Comparison of ENCODE assay signal across 8 cellular contexts in genomic region chr17:68019675-68020450, GRCh38. TPM values are rescaled to one million over a fixed set of nuclear protein-coding genes. Genes with fewer than 3 reads are reported as not detected.
DNase-seq lines count a peak whose midpoint lies in the region; TF ChIP-seq lines count a peak whose summit lies in the region.

No MANE protein-coding gene starts in this region.

- H3K9me3 ChIP-seq in SJSA1 (replicated peaks): no peaks in the 10 kb centered on the region

- no peaks in the 10 kb centered on the region for H3K36me3 ChIP-seq in SJSA1

- peaks cover 8% of the 10 kb centered on the region for H3K27me3 Mint-ChIP-seq in HFFc6 (ENCODE audit: insufficient read depth)
- H3K27me3 Mint-ChIP-seq in activated naive CD4-positive, alpha-beta T cell treated with anti-CD3 and anti-CD28 coated beads, Interleukin-2, amount 10 ng/mL, durations not matched to agents 7 days and 5 days: peaks cover 33% of the 10 kb centered on the region

- CTCF ChIA-PET in GM10248 (lab: Yijun Ruan, JAX): interaction anchor here (0.8 to 1.7 kb wide), 9 partner anchors 8 to 418 kb away, joined by 3 to 10 read pairs (median 4); partner anchors contain the start of gene KPNA2
- CTCF ChIA-PET in activated naive CD4-positive, alpha-beta T cell treated with anti-CD3 and anti-CD28 coated beads, Interleukin-2, amount 10 ng/mL, durations not matched to agents 7 days and 5 days (lab: Charles Lee): interaction anchor here (0.6 to 1.6 kb wide), 3 partner anchors 8 to 395 kb away, joined by 3 to 6 read pairs (median 4); no protein-coding TSS in a partner anchor

- H3K4me1 ChIP-seq in SJSA1 (replicated peaks): peaks cover 8% of the 10 kb centered on the region

- no peaks in the 10 kb centered on the region for H3K9me3 Mint-ChIP-seq in HFFc6
- no peaks in the 10 kb centered on the region for H3K9me3 Mint-ChIP-seq in activated naive CD4-positive, alpha-beta T cell treated with anti-CD3 and anti-CD28 coated beads, Interleukin-2, amount 10 ng/mL, durations not matched to agents 7 days and 5 days

- peak; percentile 96 for DNase-seq in GM10248 (ENCODE audit: extremely low spot score)
- DNase-seq in HFFc6: peak; percentile 94
- peak; percentile 95 for DNase-seq in MV-4-11 (lab: John Stamatoyannopoulos, UW)
- peak; percentile 97 to 100 for DNase-seq in SJSA1 (ENCODE audit: low read depth in 1 of 2, low spot score in 2 of 2)
- DNase-seq in activated naive CD4-positive, alpha-beta T cell treated with anti-CD3 and anti-CD28 coated beads, Interleukin-2, amount 10 ng/mL, durations not matched to agents 7 days and 5 days: peak; percentile 96
- DNase-seq in germinal center (ENCODE audit: low spot score): peak; percentile 95
- peak; percentile 81 for DNase-seq in non-pigmented ciliary epithelial cell (ENCODE audit: low read depth)
- peak; percentile 99 for DNase-seq in superior temporal gyrus (ENCODE audit: extremely low spot score)

- H3K4me3 Mint-ChIP-seq in HFFc6: peak overlapping the region; percentile 84
- peak overlapping the region; percentile 79 for H3K4me3 Mint-ChIP-seq in activated naive CD4-positive, alpha-beta T cell treated with anti-CD3 and anti-CD28 coated beads, Interleukin-2, amount 10 ng/mL, durations not matched to agents 7 days and 5 days

- H3K36me3 Mint-ChIP-seq in HFFc6 (ENCODE audit: low read depth): no peaks in the 10 kb centered on the region
- H3K36me3 Mint-ChIP-seq in activated naive CD4-positive, alpha-beta T cell treated with anti-CD3 and anti-CD28 coated beads, Interleukin-2, amount 10 ng/mL, durations not matched to agents 7 days and 5 days: no peaks in the 10 kb centered on the region

- H3K27ac ChIP-seq in SJSA1: peak overlapping the region; percentile 31

- H3K27me3 ChIP-seq in SJSA1 (replicated peaks): no peaks in the 10 kb centered on the region

- peak overlapping the region; percentile 59 for H3K27ac Mint-ChIP-seq in HFFc6
- peak overlapping the region; percentile 88 for H3K27ac Mint-ChIP-seq in activated naive CD4-positive, alpha-beta T cell treated with anti-CD3 and anti-CD28 coated beads, Interleukin-2, amount 10 ng/mL, durations not matched to agents 7 days and 5 days

- H3K4me3 ChIP-seq in SJSA1: peak overlapping the region; percentile 39

- POLR2A ChIA-PET in GM10248 (lab: Yijun Ruan, JAX): interaction anchor here (1.1 to 1.2 kb wide), 2 partner anchors 17 to 24 kb away, joined by 3 to 5 read pairs; partner anchors contain the start of gene C17orf58

- TF ChIP-seq CTCF in GM10248 (IDR thresholded peaks at IDR 0.05; ENCODE audit: control extremely low read depth, extremely low read depth, low read depth, missing control alignments) (peak; percentile 17), HFFc6 (IDR thresholded peaks at IDR 0.05) (peak; percentile 78)

- peaks cover 13% of the 10 kb centered on the region for H3K4me1 Mint-ChIP-seq in HFFc6 (ENCODE audit: low read depth)
- peaks cover 19% of the 10 kb centered on the region for H3K4me1 Mint-ChIP-seq in activated naive CD4-positive, alpha-beta T cell treated with anti-CD3 and anti-CD28 coated beads, Interleukin-2, amount 10 ng/mL, durations not matched to agents 7 days and 5 days

RNA-seq across cellular contexts. Expression of gene KPNA2, which starts 15.7 kb away (rescaled TPM):
- total RNA-seq in HFFc6 (2021; fragmentation: NEBNext Ultra II Directional; extraction: Animal tissue kit (Norgen Biotek cat#: 25700)): 100 to 1,000 TPM; 152 to 296 (median 277) TPM
- total RNA-seq in SJSA1 (2014; rRNA removed; shearing (Covaris generic)): 309 and 338 TPM in 2 replicates

RNA-seq across cellular contexts. Expression of gene C17orf58, which starts 23.6 kb away (rescaled TPM):
- 1 to 10 TPM; 5.4 to 6.6 (median 6.1) TPM for total RNA-seq in HFFc6 (2021; fragmentation: NEBNext Ultra II Directional; extraction: Animal tissue kit (Norgen Biotek cat#: 25700))
- total RNA-seq in SJSA1 (2014; rRNA removed; shearing (Covaris generic)): 12.4 and 20.0 TPM in 2 replicates

Comparison
In these comparisons a context has a peak if more than half of its experiments do, and no peak if none do; other contexts are left out.
1. Peak in every context shown above with its lines: DNase-seq, H3K4me3 ChIP-seq and H3K27ac ChIP-seq.